Comparison of ENCODE assay signal across 20 cellular contexts in the genomic region with DNA sequence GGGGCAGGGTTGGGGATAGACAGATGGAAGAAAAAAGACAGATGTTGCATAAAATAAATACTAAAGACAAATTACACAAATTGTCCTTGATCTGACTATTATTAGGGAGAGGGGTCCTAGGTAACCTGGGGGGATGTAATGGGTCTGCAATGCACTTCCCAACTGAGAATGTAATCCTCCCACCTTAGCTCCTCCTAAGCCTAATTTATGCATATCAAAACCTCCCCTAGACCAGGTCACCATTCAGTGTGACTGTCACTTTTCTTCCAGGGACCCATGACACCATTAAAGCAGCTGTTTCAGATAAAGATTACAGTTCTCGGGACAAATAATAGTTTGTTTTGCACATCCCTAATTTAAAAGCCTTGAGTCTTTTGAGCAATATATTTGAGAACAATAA.
"Had no signal": no experiment of that assay in that cellular context is flagged by ENCODE, and none has a peak within 500 bp of the region (broad histone marks: within the 10 kb centered on the region; RNA-seq: fewer than 3 reads in every experiment).

No MANE protein-coding gene starts in this region.

- FAIRE-seq: endothelial cell of umbilical vein, kidney, urothelium cell line had no signal

- DNase-seq: activated CD4-positive, alpha-beta T cell treated with anti-CD3 and anti-CD28 coated beads, Interleukin-2, amount 50 U/mL, for 4 hours; activated effector memory CD4-positive, alpha-beta T cell treated with anti-CD3 and anti-CD28 coated beads, Interleukin-2, amount 50 U/mL, for 16 hours; activated naive CD4-positive, alpha-beta T cell treated with anti-CD3 and anti-CD28 coated beads, Interleukin-2, amount 50 U/mL, for 16 hours; activated T-cell treated with anti-CD3 and anti-CD28 coated beads, Interleukin-2, amount 50 U/mL, for 72 hours; aorta; kidney; stimulated activated CD4-positive, alpha-beta T cell treated with anti-CD3 and anti-CD28 coated beads, Interleukin-12 subunit alpha, Interleukin-12 subunit beta, amount 100 ng/mL, for 4 hours; stimulated activated CD4-positive, alpha-beta T cell treated with anti-CD3 and anti-CD28 coated beads, Interleukin-2, amount 100 ng/mL, for 24 hours; stimulated activated naive CD8-positive, alpha-beta T cell treated with anti-CD3 and anti-CD28 coated beads, Interleukin-15, Interleukin-2, amounts not matched to agents 100 U/mL and 50 U/mL, for 24 hours; substantia nigra; WERI-Rb-1 had no signal

- H3K27ac Mint-ChIP-seq: activated T-cell treated with anti-CD3 and anti-CD28 coated beads, Interleukin-2, amount 50 U/mL, for 72 hours; mesothelial cell of epicardium; natural killer cell treated with Interleukin-12 subunit alpha and Interleukin-12 subunit beta and Interleukin-15 and Interleukin-18, amount 100 ng/mL, for 72 hours had no signal

- H3K27me3 Mint-ChIP-seq: natural killer cell treated with Interleukin-12 subunit alpha and Interleukin-12 subunit beta and Interleukin-15 and Interleukin-18, amount 100 ng/mL, for 72 hours had no signal

- H3K36me3 ChIP-seq: breast epithelium, tibial nerve, WERI-Rb-1 had no signal

- H3K4me1 ChIP-seq: breast epithelium, esophagus muscularis mucosa had no signal

- H3K4me3 Mint-ChIP-seq: activated T-cell treated with anti-CD3 and anti-CD28 coated beads, Interleukin-2, amount 50 U/mL, for 72 hours; mesothelial cell of epicardium; natural killer cell treated with Interleukin-12 subunit alpha and Interleukin-12 subunit beta and Interleukin-15 and Interleukin-18, amount 100 ng/mL, for 72 hours had no signal

- H3K36me3 Mint-ChIP-seq: mesothelial cell of epicardium; natural killer cell treated with Interleukin-12 subunit alpha and Interleukin-12 subunit beta and Interleukin-15 and Interleukin-18, amount 100 ng/mL, for 72 hours had no signal

- H3K27me3 ChIP-seq: breast epithelium, esophagus muscularis mucosa, tibial nerve had no signal

- H3K27ac ChIP-seq: breast epithelium, coronary artery, esophagus muscularis mucosa, tibial nerve, WERI-Rb-1 had no signal

- H3K9me3 Mint-ChIP-seq: mesothelial cell of epicardium had no signal

- H3K4me3 ChIP-seq: breast epithelium, coronary artery, esophagus muscularis mucosa, lung, tibial nerve had no signal

- H3K9me3 ChIP-seq: breast epithelium, esophagus muscularis mucosa, tibial nerve had no signal
